21 cellular contexts compared by ENCODE assay signal in the genomic region with DNA sequence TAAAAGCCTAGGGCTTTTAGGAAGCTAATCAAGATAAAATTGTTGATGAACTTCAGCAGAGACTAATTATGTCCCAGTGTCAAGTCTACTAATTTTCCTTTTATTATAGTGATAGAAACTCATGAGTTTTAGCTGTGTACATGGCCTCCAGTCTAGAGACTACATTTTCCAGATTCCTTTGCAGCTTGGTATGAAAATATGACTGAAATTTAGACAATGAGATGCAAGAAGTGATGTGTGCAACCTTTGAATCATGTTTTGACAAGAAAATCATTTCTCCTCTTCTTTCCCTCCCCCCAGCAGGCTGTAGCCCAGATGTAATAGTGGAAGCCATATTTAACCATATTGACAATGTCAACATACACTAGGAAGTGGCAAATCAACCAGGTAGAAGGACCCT. TPM values are rescaled to one million over a fixed set of nuclear protein-coding genes. Genes with fewer than 3 reads are reported as not detected.
"Had no signal": no experiment of that assay in that cellular context is flagged by ENCODE, and none has a peak within 500 bp of the region (broad histone marks: within the 10 kb centered on the region; RNA-seq: fewer than 3 reads in every experiment).

No MANE protein-coding gene starts in this region.

- H3K9me3 ChIP-seq: breast epithelium, ovary, prostate gland, right atrium auricular region, transverse colon, uterus had no signal

- H3K36me3 ChIP-seq: breast epithelium, ovary, prostate gland, right atrium auricular region, transverse colon, uterus had no signal

- DNase-seq: activated CD4-positive, alpha-beta T cell treated with anti-CD3 and anti-CD28 coated beads, Interleukin-2, amount 50 U/mL, for 4 hours; activated CD8-positive, alpha-beta memory T cell treated with anti-CD3 and anti-CD28 coated beads for 24 hours; activated CD8-positive, alpha-beta memory T cell treated with anti-CD3 and anti-CD28 coated beads, Interleukin-2, amount 50 U/mL, for 4 hours; activated T-cell treated with anti-CD3 and anti-CD28 coated beads, Interleukin-2, amount 50 U/mL, for 24 hours; left ventricle myocardium superior; ovary; stimulated activated CD4-positive, alpha-beta T cell treated with anti-CD3 and anti-CD28 coated beads, Interleukin-1b, Interleukin-23, amount 100 ng/mL, for 48 hours; stimulated activated naive CD8-positive, alpha-beta T cell treated with anti-CD3 and anti-CD28 coated beads, Interleukin-15, amount 100 ng/mL, for 72 hours; T-helper 9 cell; transverse colon; uterus had no signal

- H3K27me3 ChIP-seq: ovary, transverse colon, uterus had no signal

- H3K4me1 ChIP-seq: breast epithelium, prostate gland, right atrium auricular region, transverse colon, uterus had no signal

- ATAC-seq: activated T-helper 17 cell treated with anti-CD3 and anti-CD28 coated beads, Interleukin-2, amount 50 U/mL, for 72 hours; left ventricle myocardium superior; natural killer cell treated with Interleukin-12 subunit alpha and Interleukin-12 subunit beta and Interleukin-15 and Interleukin-18, amount 100 ng/mL, for 72 hours; stimulated activated effector memory CD8-positive, alpha-beta T cell treated with anti-CD3 and anti-CD28 coated beads, Interleukin-12 subunit alpha, Interleukin-12 subunit beta, amount 100 ng/mL, for 72 hours; stimulated activated naive CD8-positive, alpha-beta T cell treated with anti-CD3 and anti-CD28 coated beads, Interleukin-15, amount 100 ng/mL, for 72 hours; WTC11 had no signal

- H3K27ac ChIP-seq: breast epithelium, coronary artery, ovary, prostate gland, right atrium auricular region, transverse colon, uterus had no signal

- H3K4me3 ChIP-seq: breast epithelium, coronary artery, ovary, prostate gland, right atrium auricular region, transverse colon, uterus had no signal

RNA-seq across cellular contexts. Expression of gene IL13RA2, which starts 30.3 kb away (rescaled TPM):
- total RNA-seq: activated T-helper 17 cell treated with anti-CD3 and anti-CD28 coated beads, Interleukin-2, amount 50 U/mL, for 72 hours; astrocyte; left ventricle myocardium superior; natural killer cell treated with Interleukin-12 subunit alpha and Interleukin-12 subunit beta and Interleukin-15 and Interleukin-18, amount 100 ng/mL, for 72 hours; ovary; T-helper 1 cell treated with Interleukin-12 subunit alpha and Interleukin-12 subunit beta and Interleukin-4 antibody, amounts not matched to agents 30 ng/mL and 1 ng/mL, for 36 hours; transverse colon; uterus; WTC11 had no signal
